In the genomic region with DNA sequence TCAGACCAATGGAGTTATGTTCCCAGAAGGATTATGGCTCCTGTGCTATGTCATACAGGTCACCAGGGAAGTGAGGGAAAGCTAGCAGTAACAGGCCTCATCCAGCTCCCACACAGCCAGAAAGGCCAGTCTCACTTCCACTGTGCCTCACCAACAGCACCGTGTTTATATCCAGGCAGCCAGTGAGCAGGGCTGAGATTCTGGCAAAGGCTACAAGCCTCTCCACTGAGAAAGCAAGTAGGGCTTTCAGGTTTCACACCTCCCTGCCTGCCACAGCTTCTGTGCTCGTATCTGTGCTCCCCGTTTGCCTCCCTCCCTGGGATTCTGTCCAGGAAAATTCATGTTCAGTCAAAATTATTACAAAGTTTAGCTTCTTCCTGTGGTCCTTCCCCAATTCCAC, we compare ENCODE assay signal across 28 cellular contexts. TPM values are rescaled to one million over a fixed set of nuclear protein-coding genes. Genes with fewer than 3 reads are reported as not detected.
DNase-seq lines count a peak whose midpoint lies in the region; ATAC-seq, FAIRE-seq and TF ChIP-seq lines count a peak whose summit lies in the region.
"Had no signal": no experiment of that assay in that cellular context is flagged by ENCODE, and none has a peak within 500 bp of the region (broad histone marks: within the 10 kb centered on the region; RNA-seq: fewer than 3 reads in every experiment).

No MANE protein-coding gene starts in this region.

- TF ChIP-seq POLR2A in H1 (IDR thresholded peaks at IDR 0.05; ENCODE audit: control extremely low read depth in 1 of 2, low read depth in 2 of 2, low read length in 2 of 2), result no peak

- intact Hi-C loops in PC-9 (cut with micrococcal nuclease; ENCODE audit: unreplicated experiment), result no loop called here

- no peaks in the 10 kb centered on the region for H3K23me2 ChIP-seq in H1 (ENCODE audit: low read depth, low read length)

- H4K20me1 ChIP-seq in H1 (replicated peaks in 1 of 2; ENCODE audit: control insufficient read depth in 1 of 2, insufficient read depth in 2 of 2, low read length in 2 of 2) (no peaks in the 10 kb centered on the region), osteoblast (ENCODE audit: insufficient read depth, low read length) (no peaks in the 10 kb centered on the region), PC-9 (ENCODE audit: insufficient read depth) (no peaks in the 10 kb centered on the region)

- H4K8ac ChIP-seq in H1 (ENCODE audit: extremely low read depth, insufficient read depth, low read length) (no peak overlapping the region), mesenchymal stem cell (ENCODE audit: low read length) (no peak overlapping the region)

- H3K4me1 Mint-ChIP-seq in HFFc6 (ENCODE audit: low read depth), result no peaks in the 10 kb centered on the region
- H3K4me1 Mint-ChIP-seq: T-cell had no signal

- TF ChIP-seq CTCF in GM12865 (IDR thresholded peaks at IDR 0.05; ENCODE audit: insufficient read depth, low read depth, low read length, missing control alignments) (no peak), HFFc6 (IDR thresholded peaks at IDR 0.05) (0 out of 2 replicates have a peak, but pooled peaks have one; percentile 1), H1 (IDR thresholded peaks at IDR 0.05; ENCODE audit: control extremely low read depth in 1 of 3, insufficient read depth in 1 of 3, low read depth in 1 of 3, low read length in 3 of 3) (no peak), osteoblast (IDR thresholded peaks at IDR 0.05; ENCODE audit: extremely low read depth, low read depth, low read length) (no peak), PC-9 (conservative IDR thresholded peaks at IDR 0.05) (no peak)

- H4K5ac ChIP-seq in H1 (ENCODE audit: insufficient read length, low read depth, low read length), result no peak overlapping the region

- POLR2A ChIA-PET in H1 (lab: Charles Lee; ENCODE audit: partially characterized antibody), result no interaction called here
- POLR2A ChIA-PET in PC-9 (lab: Charles Lee; ENCODE audit: unreplicated experiment), result no interaction called here

- H2BK20ac ChIP-seq in H1 (ENCODE audit: low read length), result 0 out of 2 replicates have a peak overlapping the region, but pooled peaks have one; percentile 48

- H3K9ac ChIP-seq in H1 (replicated peaks in 1 of 4; ENCODE audit: extremely low read depth in 1 of 4, low read depth in 3 of 4, low read length in 3 of 4) (no peak overlapping the region), mesenchymal stem cell (ENCODE audit: low read length) (no peak overlapping the region)
- H3K9ac ChIP-seq: GM23248 had no signal

- H3K79me1 ChIP-seq in H1 (ENCODE audit: low read depth, low read length), result no peaks in the 10 kb centered on the region
- H3K79me1 ChIP-seq in mesenchymal stem cell (replicated peaks; ENCODE audit: low read length, poor library complexity, severe bottlenecking), result no peaks in the 10 kb centered on the region

- H2AFZ ChIP-seq in H1 (ENCODE audit: low read length), result peak overlapping the region; percentile 24
- H2AFZ ChIP-seq in osteoblast (ENCODE audit: low read length), result peak overlapping the region; percentile 83
- no peak overlapping the region for H2AFZ ChIP-seq in mesenchymal stem cell (ENCODE audit: low read depth, low read length)
- no peak overlapping the region for H2AFZ ChIP-seq in PC-9
- H2AFZ ChIP-seq: GM23248 had no signal

- no peak overlapping the region for H4K91ac ChIP-seq in H1 (replicated peaks; ENCODE audit: insufficient read length, low read length)
- no peak overlapping the region for H4K91ac ChIP-seq in mesenchymal stem cell (ENCODE audit: low read length)

- H2BK12ac ChIP-seq in H1 (ENCODE audit: low read depth, low read length) (peak overlapping the region; percentile 90; the same call in 1 of the 2 replicates), mesenchymal stem cell (ENCODE audit: low read length in 2 of 2) (no peak overlapping the region)

- no peak overlapping the region for H3K27ac ChIP-seq in H1 (ENCODE audit: low read depth, low read length)
- no peak overlapping the region for H3K27ac ChIP-seq in osteoblast (ENCODE audit: low read depth, low read length)
- no peak overlapping the region for H3K27ac ChIP-seq in mesenchymal stem cell (ENCODE audit: low read length, poor library complexity, severe bottlenecking)
- H3K27ac ChIP-seq in PC-9, result no peak overlapping the region
- H3K27ac ChIP-seq: A549, C4-2B, GM23248, RWPE1 had no signal

- H3K9me3 ChIP-seq in H1 (ENCODE audit: insufficient read depth in 2 of 2, low read depth in 1 of 2, low read length in 1 of 2) (no peaks in the 10 kb centered on the region), osteoblast (ENCODE audit: low read depth, low read length) (no peaks in the 10 kb centered on the region), mesenchymal stem cell (ENCODE audit: control insufficient read depth, low read length) (peaks cover 4% of the 10 kb centered on the region), PC-9 (ENCODE audit: insufficient read depth, low read depth) (no peaks in the 10 kb centered on the region)
- H3K9me3 ChIP-seq: A549, Caco-2, MG63 had no signal

- no peaks in the 10 kb centered on the region for H3K9me3 Mint-ChIP-seq in HFFc6

- 91% methylated on average over 3 of the region's 3 CpGs; no CpG with 5 or more reads in 1 of the 2 experiments for WGBS in H1 (ENCODE audit: extremely low coverage in 1 of 2, insufficient coverage in 1 of 2, insufficient read length in 1 of 2, insufficient replicate concordance in 2 of 2, low coverage in 1 of 2, low lambda C conversion rate in 2 of 2, missing lambda C conversion rate in 1 of 2), 2 experiments
- WGBS in mesenchymal stem cell, result 86% methylated on average over 3 of the region's 3 CpGs

- no peaks in the 10 kb centered on the region for H3K9me2 ChIP-seq in PC-9 (ENCODE audit: insufficient read depth)

- H3F3A ChIP-seq in PC-9 (ENCODE audit: insufficient read depth, low read depth), result no peaks in the 10 kb centered on the region

- no peak overlapping the region for H3K56ac ChIP-seq in H1 (replicated peaks; ENCODE audit: insufficient read length, low read depth, low read length)

- H3K27me3 ChIP-seq in H1 (replicated peaks in 1 of 4; ENCODE audit: control insufficient read depth in 3 of 4, extremely low read depth in 1 of 4, insufficient read depth in 3 of 4, low read length in 3 of 4) (no peaks in the 10 kb centered on the region), osteoblast (ENCODE audit: insufficient read depth, low read length) (no peaks in the 10 kb centered on the region), mesenchymal stem cell (ENCODE audit: control insufficient read depth in 1 of 2, insufficient read depth in 1 of 2, low read length in 2 of 2) (no peaks in the 10 kb centered on the region), PC-9 (ENCODE audit: insufficient read depth, low read depth) (no peaks in the 10 kb centered on the region)
- H3K27me3 ChIP-seq: MG63 had no signal

- no peak overlapping the region for H2BK5ac ChIP-seq in H1 (ENCODE audit: low read depth, low read length)
- no peak overlapping the region for H2BK5ac ChIP-seq in mesenchymal stem cell (ENCODE audit: low read depth, low read length, poor library complexity, severe bottlenecking)

- TF ChIP-seq EP300 in H1 (IDR thresholded peaks at IDR 0.05; ENCODE audit: borderline replicate concordance in 1 of 2, low read depth in 2 of 2, low read length in 2 of 2), result no peak

- DNase-seq in GM12865 (ENCODE audit: low read depth), result peak; percentile 47
- DNase-seq in HFFc6, result no peak
- no peak for DNase-seq in H1 (ENCODE audit: low read depth in 1 of 2, low spot score in 2 of 2)
- DNase-seq in osteoblast (ENCODE audit: insufficient read length, low spot score, missing footprints), result no peak
- no peak for DNase-seq in mesenchymal stem cell
- no peak for DNase-seq in PC-9
- DNase-seq: AML-193; Caco-2; CD8-positive, alpha-beta T cell; DMS 273 treated with DMSO at 0.1 percent for 48 hours; DMS79; GF-D8; GM23248; HCEC 1CT; KBM-7; MG63; NCI-H1105 treated with DMSO at 0.1 percent for 48 hours; NCI-H146; NCI-H2029 treated with DMSO at 0.1 percent for 48 hours; NCI-H526 treated with DMSO at 0.1 percent for 48 hours; SHP77; T-cell had no signal

- H3K14ac ChIP-seq in H1 (ENCODE audit: insufficient read length) (no peak overlapping the region), mesenchymal stem cell (ENCODE audit: low read length in 2 of 2) (no peak overlapping the region)

- H3K4me3 Mint-ChIP-seq in HFFc6, result no peak overlapping the region
- H3K4me3 Mint-ChIP-seq: CD8-positive, alpha-beta T cell; T-cell had no signal

- H3K4ac ChIP-seq in H1 (replicated peaks; ENCODE audit: insufficient read length, low read depth, low read length) (no peak overlapping the region), mesenchymal stem cell (ENCODE audit: low read depth in 1 of 2, low read length in 2 of 2) (no peak overlapping the region)

- no peaks in the 10 kb centered on the region for H3K36me3 Mint-ChIP-seq in HFFc6 (ENCODE audit: low read depth)
- H3K36me3 Mint-ChIP-seq: CD8-positive, alpha-beta T cell; T-cell had no signal

- H3K27ac Mint-ChIP-seq in HFFc6, result no peak overlapping the region
- H3K27ac Mint-ChIP-seq: CD8-positive, alpha-beta T cell; T-cell had no signal

- no peaks in the 10 kb centered on the region for H3K79me2 ChIP-seq in H1 (ENCODE audit: control insufficient read depth in 1 of 2, insufficient read depth in 2 of 2, low read length in 2 of 2)
- H3K79me2 ChIP-seq in osteoblast (ENCODE audit: insufficient read depth, low read length), result no peaks in the 10 kb centered on the region
- H3K79me2 ChIP-seq in PC-9 (ENCODE audit: low read depth), result no peaks in the 10 kb centered on the region

- H2BK15ac ChIP-seq in H1 (ENCODE audit: low read length) (0 out of 2 replicates have a peak overlapping the region, but pooled peaks have one; percentile 88), mesenchymal stem cell (ENCODE audit: low read depth, poor library complexity, severe bottlenecking) (no peak overlapping the region)

- H3K36me3 ChIP-seq in H1 (ENCODE audit: control insufficient read depth in 2 of 4, insufficient read depth in 4 of 4, low read length in 3 of 4) (no peaks in the 10 kb centered on the region), osteoblast (ENCODE audit: insufficient read depth, low read length) (no peaks in the 10 kb centered on the region), mesenchymal stem cell (ENCODE audit: control insufficient read depth in 1 of 2, insufficient read depth in 2 of 2, low read depth in 1 of 2, low read length in 2 of 2) (no peaks in the 10 kb centered on the region), PC-9 (ENCODE audit: low read depth) (no peaks in the 10 kb centered on the region)
- H3K36me3 ChIP-seq: MG63 had no signal

- H3K23ac ChIP-seq in H1 (ENCODE audit: insufficient read length) (no peak overlapping the region), mesenchymal stem cell (ENCODE audit: low read length in 2 of 2) (no peak overlapping the region)

- no TSS peak for BruUV-seq in PC-9 (replicated peaks; lab: Mats Ljungman, UMichigan)

- H2BK120ac ChIP-seq in H1 (replicated peaks; ENCODE audit: low read depth, low read length) (no peak overlapping the region), mesenchymal stem cell (ENCODE audit: low read depth, low read length) (no peak overlapping the region)

- H3K4me2 ChIP-seq in H1 (ENCODE audit: insufficient read depth in 1 of 2, low read depth in 2 of 2, low read length in 2 of 2) (no peak overlapping the region), osteoblast (ENCODE audit: insufficient read depth, low read length) (no peak overlapping the region), mesenchymal stem cell (ENCODE audit: low read length, poor library complexity, severe bottlenecking) (no peak overlapping the region), PC-9 (no peak overlapping the region)
- H3K4me2 ChIP-seq: A549 had no signal

- TF ChIP-seq RAD21 in H1 (IDR thresholded peaks at IDR 0.05 in 1 of 2, conservative IDR thresholded peaks at IDR 0.05 in 1 of 2; ENCODE audit: low read depth in 2 of 2, low read length in 2 of 2), result no peak

- H2AK5ac ChIP-seq in H1 (ENCODE audit: low read depth, low read length), result no peak overlapping the region
- no peak overlapping the region for H2AK5ac ChIP-seq in mesenchymal stem cell (ENCODE audit: low read length, severe bottlenecking)

- ATAC-seq in HG02588 (IDR thresholded peaks at IDR 0.05; ENCODE audit: unreplicated experiment), result no peak
- ATAC-seq: A549; CD8-positive, alpha-beta T cell; Panc1; T-cell had no signal

- CTCF ChIA-PET in H1 (lab: Charles Lee; ENCODE audit: partially characterized antibody) (interaction anchor here (0.6 to 4.0 kb wide), 11 partner anchors 12 to 422 kb away, joined by 3 to 29 read pairs (median 3); no protein-coding TSS in a partner anchor), PC-9 (lab: Charles Lee) (interaction anchor here (0.6 kb wide), 1 partner anchor 425 kb away, joined by 3 read pairs; no protein-coding TSS in a partner anchor)

- peaks cover 20% of the 10 kb centered on the region for H3K27me3 Mint-ChIP-seq in HFFc6 (ENCODE audit: insufficient read depth)

- peak overlapping the region; percentile 16 for H3K4me3 ChIP-seq in GM12865 (ENCODE audit: low read depth, low read length)
- no peak overlapping the region for H3K4me3 ChIP-seq in H1 (ENCODE audit: extremely low read depth in 1 of 4, insufficient read depth in 2 of 4, low read depth in 3 of 4, low read length in 4 of 4)
- H3K4me3 ChIP-seq in osteoblast (ENCODE audit: insufficient read depth, low read length), result no peak overlapping the region
- no peak overlapping the region for H3K4me3 ChIP-seq in mesenchymal stem cell (ENCODE audit: insufficient read depth in 1 of 2, low read depth in 1 of 2, low read length in 2 of 2)
- H3K4me3 ChIP-seq in PC-9, result no peak overlapping the region
- H3K4me3 ChIP-seq: A549, GM23248, MG63 had no signal

- H3K4me1 ChIP-seq in H1 (replicated peaks in 1 of 4; ENCODE audit: control insufficient read depth in 3 of 4, insufficient read depth in 4 of 4, low read length in 3 of 4) (peaks cover 0 to 2% (median 0%) of the 10 kb centered on the region in 4 experiments; a peak in 2 of 7 replicates), osteoblast (ENCODE audit: insufficient read depth, low read length) (no peaks in the 10 kb centered on the region), mesenchymal stem cell (ENCODE audit: control insufficient read depth, insufficient read depth, low read depth, low read length) (no peaks in the 10 kb centered on the region), PC-9 (replicated peaks; ENCODE audit: insufficient read depth) (no peaks in the 10 kb centered on the region)
- H3K4me1 ChIP-seq: A549, Caco-2 had no signal

- H3K18ac ChIP-seq in H1 (ENCODE audit: extremely low read depth, low read length) (0 out of 2 replicates have a peak overlapping the region, but pooled peaks have one; percentile 19), mesenchymal stem cell (ENCODE audit: low read depth in 1 of 2, low read length in 2 of 2) (no peak overlapping the region)

- no peak for FAIRE-seq in H1 (lab: Jason Lieb, UNC)
- FAIRE-seq: A549, GM18507 had no signal

RNA-seq across cellular contexts. Expression of gene CFAP20DC, which starts 14.9 kb away (rescaled TPM):
- total RNA-seq in HFFc6 (2021; fragmentation: NEBNext Ultra II Directional; extraction: Animal tissue kit (Norgen Biotek cat#: 25700)), result 1 to 10 TPM; 1.2 to 2.6 (median 2.1) TPM
- total RNA-seq in H1 (2021; fragmentation: NEBNext Ultra II Directional; extraction: Animal tissue kit (Norgen Biotek cat#: 25700)), result 2.0 and 2.8 TPM in 2 replicates
- polyA plus RNA-seq in H1 (2011; rRNA removed), result 1.7 and 2.2 TPM in 2 replicates
- polyA plus RNA-seq in H1 (2011; cell fraction: cytosol; rRNA removed), result 3.3 TPM
- 2.9 TPM for polyA plus RNA-seq in H1 (2011; cell fraction: nucleus; rRNA removed)
- 1.5 to 2.5 TPM (median 2.0 TPM) in 4 replicates for polyA plus RNA-seq in H1 (2012, experiment 1 of 2)
- 1.4 TPM for polyA plus RNA-seq in H1 (2012, experiment 2 of 2)
- polyA plus RNA-seq in H1 (2013, experiment 1 of 2), result 3.2 TPM
- 2.6 TPM for polyA plus RNA-seq in H1 (2013, experiment 2 of 2)
- 3.7 and 5.3 TPM in 2 replicates for polyA minus RNA-seq in H1 (2011; rRNA and poly(A)+ RNA removed)
- polyA minus RNA-seq in H1 (2011; cell fraction: cytosol; rRNA and poly(A)+ RNA removed), result 3.7 TPM
- 15.8 TPM for polyA minus RNA-seq in H1 (2011; cell fraction: nucleus; rRNA and poly(A)+ RNA removed)
- total RNA-seq in osteoblast (2.2 and 4.7 TPM in 2 replicates), PC-9 (2021) (6.7 and 7.1 TPM in 2 replicates)
- 0.36 TPM for polyA plus RNA-seq in mesenchymal stem cell (2013, experiment 1 of 2)
- 0.60 TPM for polyA plus RNA-seq in mesenchymal stem cell (2013, experiment 2 of 2)

Comparison
In these comparisons a context has a peak if more than half of its experiments do, and no peak if none do; other contexts are left out.
1. H2AFZ ChIP-seq: peak in H1 (single experiment) and osteoblast (single experiment); none in mesenchymal stem cell (single experiment) and PC-9 (single experiment).